In the genomic region with DNA sequence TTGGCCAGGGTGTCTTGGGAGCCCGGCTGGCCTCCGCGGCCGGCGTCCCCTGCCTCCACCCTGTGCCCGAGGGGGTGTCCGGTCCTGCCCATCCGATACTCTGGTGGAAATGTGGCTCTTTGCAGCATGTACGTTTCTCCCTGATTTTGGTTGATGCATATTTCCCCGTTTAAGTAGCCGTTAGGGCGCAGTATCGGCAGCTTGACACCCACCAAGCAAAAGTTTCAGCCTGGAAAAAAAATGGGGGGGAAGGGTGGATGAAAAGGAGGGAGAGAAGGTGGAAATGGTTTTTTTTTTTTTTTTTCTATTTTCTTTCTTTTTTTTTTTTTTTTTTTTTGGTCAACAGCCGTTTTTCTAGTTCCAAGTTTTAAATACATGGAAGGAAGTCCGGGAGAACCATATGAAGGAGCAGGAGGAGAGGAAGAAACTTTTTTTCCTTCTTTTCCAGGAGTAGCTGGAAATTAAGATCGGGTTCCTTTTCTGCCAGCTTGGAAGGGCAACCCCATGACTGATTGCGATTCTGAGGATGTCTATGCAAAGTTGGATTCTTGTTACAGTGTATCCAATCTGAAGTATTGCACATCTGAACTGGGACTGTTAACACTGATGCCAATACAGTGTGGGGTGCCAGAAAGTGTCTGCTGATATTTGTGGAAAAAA, we compare ENCODE assay signal across 8 cellular contexts. TPM values are rescaled to one million over a fixed set of nuclear protein-coding genes. Genes with fewer than 3 reads are reported as not detected.
A peak's percentile ranks its signal among the peaks of the same experiment; 100 is the strongest.
DNase-seq lines count a peak whose midpoint lies in the region; ATAC-seq, FAIRE-seq and TF ChIP-seq lines count a peak whose summit lies in the region.

No MANE protein-coding gene starts in this region.

- peaks cover 2% of the 10 kb centered on the region for H3K36me3 ChIP-seq in CD4-positive, CD25-positive, alpha-beta regulatory T cell (ENCODE audit: control insufficient read depth, insufficient read depth, low read length)
- no peaks in the 10 kb centered on the region for H3K36me3 ChIP-seq in adrenal gland (replicated peaks in 1 of 2)
- no peaks in the 10 kb centered on the region for H3K36me3 ChIP-seq in subcutaneous abdominal adipose tissue (ENCODE audit: control insufficient read depth in 5 of 5, insufficient read depth in 5 of 5, low read length in 5 of 5)

- peaks cover 5% of the 10 kb centered on the region for H3K36me3 Mint-ChIP-seq in CD4-positive, CD25-positive, alpha-beta regulatory T cell
- no peaks in the 10 kb centered on the region for H3K36me3 Mint-ChIP-seq in IgD-negative memory B cell

- peaks cover 0 to 1% (median 0%) of the 10 kb centered on the region in 7 donors for H3K9me3 Mint-ChIP-seq in CD4-positive, CD25-positive, alpha-beta regulatory T cell
- no peaks in the 10 kb centered on the region for H3K9me3 Mint-ChIP-seq in IgD-negative memory B cell

- H3K9me3 ChIP-seq in CD4-positive, CD25-positive, alpha-beta regulatory T cell (ENCODE audit: control insufficient read depth in 2 of 2, low read length in 2 of 2), result no peaks in the 10 kb centered on the region
- H3K9me3 ChIP-seq in adrenal gland (replicated peaks in 1 of 3), result no peaks in the 10 kb centered on the region
- H3K9me3 ChIP-seq in subcutaneous abdominal adipose tissue (ENCODE audit: control insufficient read depth in 5 of 5, low read length in 5 of 5), result no peaks in the 10 kb centered on the region

- peak overlapping the region; percentile 56 to 88 (median 77) for H3K9ac ChIP-seq in subcutaneous abdominal adipose tissue (ENCODE audit: low read length in 5 of 5)

- peaks cover 5% of the 10 kb centered on the region for H3K27me3 Mint-ChIP-seq in CD4-positive, CD25-positive, alpha-beta regulatory T cell
- no peaks in the 10 kb centered on the region for H3K27me3 Mint-ChIP-seq in IgD-negative memory B cell

- intact Hi-C loops in adrenal gland (cut with DNase I), result no loop called here

- H3K27me3 ChIP-seq in CD4-positive, CD25-positive, alpha-beta regulatory T cell (ENCODE audit: control insufficient read depth, insufficient read depth, low read length), result no peaks in the 10 kb centered on the region
- H3K27me3 ChIP-seq in adrenal gland, result no peaks in the 10 kb centered on the region
- no peaks in the 10 kb centered on the region for H3K27me3 ChIP-seq in subcutaneous abdominal adipose tissue (ENCODE audit: control insufficient read depth in 5 of 5, insufficient read depth in 4 of 5, low read length in 5 of 5)

- no peak for TF ChIP-seq CTCF in adrenal gland (IDR thresholded peaks at IDR 0.05)

- peak overlapping the region; percentile 76 for H3K27ac ChIP-seq in CD4-positive, CD25-positive, alpha-beta regulatory T cell (ENCODE audit: insufficient read depth, low read length, poor library complexity, severe bottlenecking)
- peak overlapping the region in 4 of 5 donors; percentile 92 to 96 (median 93) for H3K27ac ChIP-seq in adrenal gland
- peak overlapping the region; percentile 82 for H3K27ac ChIP-seq in subcutaneous abdominal adipose tissue (ENCODE audit: low read depth, low read length)

- H3K4me3 ChIP-seq in CD4-positive, CD25-positive, alpha-beta regulatory T cell (ENCODE audit: low read depth, low read length), result peak overlapping the region; percentile 93
- H3K4me3 ChIP-seq in adrenal gland (peak overlapping the region; percentile 33 to 91 (median 72)), subcutaneous abdominal adipose tissue (ENCODE audit: low read depth in 1 of 5, low read length in 5 of 5) (peak overlapping the region; percentile 75 to 99 (median 93))

- H3K4me1 Mint-ChIP-seq in CD4-positive, CD25-positive, alpha-beta regulatory T cell, result peaks cover 21 to 63% (median 49%) of the 10 kb centered on the region in 4 donors
- peaks cover 44 to 46% (median 46%) of the 10 kb centered on the region in 3 donors for H3K4me1 Mint-ChIP-seq in IgD-negative memory B cell

- WGBS in adrenal gland, 4 donors, result 9 to 14% (median 10%) methylated on average over 13 to 17 of the region's 17 CpGs

- peak overlapping the region; percentile 76 to 94 (median 89) for H3K27ac Mint-ChIP-seq in CD4-positive, CD25-positive, alpha-beta regulatory T cell
- peak overlapping the region in 2 of 3 donors; percentile 76 to 88 for H3K27ac Mint-ChIP-seq in IgD-negative memory B cell

- peaks cover 57% of the 10 kb centered on the region for H3K4me1 ChIP-seq in CD4-positive, CD25-positive, alpha-beta regulatory T cell (ENCODE audit: control insufficient read depth, insufficient read depth, low read length, poor library complexity, severe bottlenecking)
- H3K4me1 ChIP-seq in adrenal gland (replicated peaks in 1 of 2) (peaks cover 0 to 6% of the 10 kb centered on the region in 2 donors), subcutaneous abdominal adipose tissue (ENCODE audit: control insufficient read depth in 5 of 5, insufficient read depth in 5 of 5, low read length in 5 of 5) (peaks cover 0 to 56% (median 55%) of the 10 kb centered on the region in 5 donors)

- no peak for TF ChIP-seq POLR2A in adrenal gland (IDR thresholded peaks at IDR 0.05)
- no peak for TF ChIP-seq POLR2A in H54 (IDR thresholded peaks at IDR 0.05; ENCODE audit: low read depth, low read length)

- no peak for DNase-seq in CD4-positive, CD25-positive, alpha-beta regulatory T cell
- DNase-seq in adrenal gland (peak in 3 of 7 donors; percentile 11 to 28 (median 20)), inferior parietal cortex (ENCODE audit: extremely low spot score) (peak; percentile 40), H54 (ENCODE audit: insufficient read length, low spot score) (no peak)

- no peak for ATAC-seq in CD4-positive, CD25-positive, alpha-beta regulatory T cell (ENCODE audit: low read depth in 2 of 2)
- ATAC-seq in HG03095 (IDR thresholded peaks at IDR 0.05; ENCODE audit: unreplicated experiment) (no peak), GM21367 (IDR thresholded peaks at IDR 0.05; ENCODE audit: unreplicated experiment) (no peak)

- H3K4me3 Mint-ChIP-seq in CD4-positive, CD25-positive, alpha-beta regulatory T cell, result peak overlapping the region; percentile 94 to 100 (median 98)
- peak overlapping the region; percentile 95 to 100 (median 98) for H3K4me3 Mint-ChIP-seq in IgD-negative memory B cell

- no peak for FAIRE-seq in H54 (lab: Jason Lieb, UNC)

RNA-seq across cellular contexts. Expression of gene RAP2B, which starts 1.5 kb away (rescaled TPM):
- 19.9 TPM for total RNA-seq in CD4-positive, CD25-positive, alpha-beta regulatory T cell
- 10 to 100 TPM; 17.3 to 19.5 (median 18.2) TPM for polyA plus RNA-seq in CD4-positive, CD25-positive, alpha-beta regulatory T cell
- polyA plus RNA-seq in IgD-negative memory B cell (9.8 TPM), adrenal gland (1 to 10 TPM; 2.9 to 4.8 (median 2.9) TPM)
- total RNA-seq in adrenal gland, result 10 to 100 TPM in 7 of 8 donors, 1 to 10 TPM in 1; 9.2 to 25.1 (median 11.7) TPM
